ENCODE assay signal across 9 cellular contexts in the genomic region with DNA sequence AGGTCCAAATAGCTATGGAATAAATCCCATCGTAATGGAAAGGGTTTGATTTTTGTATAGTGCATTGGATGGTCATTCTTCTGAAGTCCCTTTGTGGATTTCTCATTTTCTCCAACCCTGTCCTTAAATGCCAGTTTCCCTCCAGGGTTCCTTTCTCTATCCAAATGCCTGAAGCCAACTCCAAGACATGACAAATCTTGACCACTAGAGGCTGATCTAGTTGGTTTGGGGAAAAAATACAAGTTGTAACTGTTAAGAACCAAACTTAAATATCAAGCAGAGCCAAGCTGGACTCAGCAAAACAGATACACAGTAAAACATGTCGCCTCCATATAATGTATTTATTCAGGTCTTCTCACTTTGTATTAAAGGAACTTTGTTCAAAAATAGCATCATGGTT. TPM values are rescaled to one million over a fixed set of nuclear protein-coding genes. Genes with fewer than 3 reads are reported as not detected.
DNase-seq lines count a peak whose midpoint lies in the region; ATAC-seq, FAIRE-seq and TF ChIP-seq lines count a peak whose summit lies in the region.
"Had no signal": no experiment of that assay in that cellular context is flagged by ENCODE, and none has a peak within 500 bp of the region (broad histone marks: within the 10 kb centered on the region; RNA-seq: fewer than 3 reads in every experiment).

No MANE protein-coding gene starts in this region.

- H3K9me3 ChIP-seq in right lobe of liver = no peaks in the 10 kb centered on the region

- H3K4me3 ChIP-seq in brain microvascular endothelial cell (ENCODE audit: low read depth, low read length) (no peak overlapping the region), right lobe of liver (no peak overlapping the region)

- WGBS in right lobe of liver (ENCODE audit: insufficient coverage, low coverage, low lambda C conversion rate, missing lambda C conversion rate) = 31% methylated on average over 2 of the region's 2 CpGs

- H3K27ac ChIP-seq in brain microvascular endothelial cell (no peak overlapping the region), right lobe of liver (no peak overlapping the region)

- no peak for DNase-seq in D721Med (ENCODE audit: insufficient read length, low spot score)
- peak; percentile 2 for DNase-seq in HT-29 (ENCODE audit: low spot score)
- DNase-seq in brain microvascular endothelial cell = peak; percentile 9
- DNase-seq in right lobe of liver = no peak
- DNase-seq in NCI-H2171 (lab: John Stamatoyannopoulos, UW) = no peak
- DNase-seq: aorta had no signal

- intact Hi-C loops in right lobe of liver (cut with DNase I) = no loop called here

- no peaks in the 10 kb centered on the region for H3K36me3 ChIP-seq in brain microvascular endothelial cell (replicated peaks)
- H3K36me3 ChIP-seq in right lobe of liver = no peaks in the 10 kb centered on the region

- TF ChIP-seq POLR2A in right lobe of liver (IDR thresholded peaks at IDR 0.05) = no peak

- ATAC-seq in right lobe of liver = no peak
- ATAC-seq in HG03108 (IDR thresholded peaks at IDR 0.05; ENCODE audit: unreplicated experiment) = no peak
- no peak for ATAC-seq in HG03378 (IDR thresholded peaks at IDR 0.05; ENCODE audit: unreplicated experiment)
- ATAC-seq in GM19395 (IDR thresholded peaks at IDR 0.05; ENCODE audit: unreplicated experiment) = no peak

- no peaks in the 10 kb centered on the region for H3K27me3 ChIP-seq in brain microvascular endothelial cell (replicated peaks)
- no peaks in the 10 kb centered on the region for H3K27me3 ChIP-seq in right lobe of liver

- FAIRE-seq in D721Med (lab: Jason Lieb, UNC) = no peak

- H3K4me1 ChIP-seq in right lobe of liver = peaks cover 0 to under 1% (median 0%) of the 10 kb centered on the region in 4 donors

- in situ Hi-C loops in brain microvascular endothelial cell (cut with HindIII; ENCODE audit: low pct_ligation_motif_present, low sequenced_read_pairs) = no loop called here

- TF ChIP-seq CTCF in D721Med (IDR thresholded peaks at IDR 0.05; ENCODE audit: insufficient read depth, missing control alignments) (peak; percentile 11), brain microvascular endothelial cell (IDR thresholded peaks at IDR 0.05; ENCODE audit: low read depth, low read length, missing control alignments) (peak; percentile 71), right lobe of liver (IDR thresholded peaks at IDR 0.05) (peak in 3 of 4 donors; percentile 8 to 36 (median 10))

RNA-seq across cellular contexts. Expression of a gene that starts 28.7 kb away (rescaled TPM):
- total RNA-seq in HT-29 (2014; rRNA removed; shearing (Covaris generic)) = not detected in 2 replicates
- 10 to 100 TPM in 5 of 6 experiments, 1 to 10 TPM in 1; 8.4 to 22.8 (median 13.3) TPM for total RNA-seq in right lobe of liver

Comparison
In these comparisons a context has a peak if more than half of its experiments do, and no peak if none do; other contexts are left out.
1. DNase-seq: peak in HT-29 (single experiment) and brain microvascular endothelial cell (single experiment); none in D721Med (single experiment), right lobe of liver (0 of 3) and NCI-H2171 (single experiment).
2. CTCF ChIP-seq: peak in every context shown above with its lines; median percentile 71 in brain microvascular endothelial cell; 11 in D721Med; 10 in right lobe of liver.